ENCODE assay signal across 17 cellular contexts in the genomic region with DNA sequence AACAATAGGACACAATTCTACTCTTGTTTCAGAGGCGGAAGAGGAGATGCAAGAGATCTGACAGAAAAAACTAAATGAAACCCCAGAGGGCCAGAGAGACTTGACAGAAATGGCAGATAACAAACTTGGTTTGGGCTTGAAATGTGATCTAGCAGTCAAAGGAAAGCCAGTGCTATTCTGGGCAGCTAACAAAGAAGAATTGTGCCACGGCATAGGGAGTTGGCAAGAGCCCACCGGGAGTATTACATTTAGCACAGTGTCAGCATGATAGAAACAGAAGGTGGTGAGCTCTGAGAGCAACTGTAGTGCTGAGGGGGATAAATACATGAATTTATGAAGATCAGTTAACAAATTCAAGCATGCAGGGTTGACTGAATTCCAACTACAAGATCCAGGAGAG.
A peak's percentile ranks its signal among the peaks of the same experiment; 100 is the strongest.
DNase-seq lines count a peak whose midpoint lies in the region; ATAC-seq and TF ChIP-seq lines count a peak whose summit lies in the region.
"Had no signal": no experiment of that assay in that cellular context is flagged by ENCODE, and none has a peak within 500 bp of the region (broad histone marks: within the 10 kb centered on the region; RNA-seq: fewer than 3 reads in every experiment).

No MANE protein-coding gene starts in this region.

- DNase-seq in NCI-H1105 treated with DMSO at 0.1 percent for 48 hours (lab: John Stamatoyannopoulos, UW) = peak; percentile 4
- no peak for DNase-seq in NCI-H1105 (lab: John Stamatoyannopoulos, UW)
- no peak for DNase-seq in esophagus squamous epithelium (lab: John Stamatoyannopoulos, UW)
- peak; percentile 92 for DNase-seq in medulla oblongata (ENCODE audit: extremely low spot score)
- no peak for DNase-seq in tibial nerve (ENCODE audit: low spot score in 2 of 2)
- no peak for DNase-seq in LoVo (ENCODE audit: low spot score)
- DNase-seq: 8988T; activated CD4-positive, alpha-beta T cell treated with anti-CD3 and anti-CD28 coated beads, Interleukin-2, amount 10 ng/mL, durations not matched to agents 7 days and 5 days; naive B cell; NCI-H510A; RPMI8226; spleen; T-helper 2 cell had no signal

- intact Hi-C loops in esophagus squamous epithelium (cut with DNase I) = no loop called here

- H3K4me1 ChIP-seq in esophagus squamous epithelium = peaks cover 0 to 39% (median 3%) of the 10 kb centered on the region in 3 donors
- peaks cover 0 to 35% (median 2%) of the 10 kb centered on the region in 4 donors for H3K4me1 ChIP-seq in tibial nerve
- H3K4me1 ChIP-seq: spleen had no signal

- H3K27me3 ChIP-seq in esophagus squamous epithelium (no peaks in the 10 kb centered on the region), tibial nerve (no peaks in the 10 kb centered on the region)
- H3K27me3 ChIP-seq: spleen, thyroid gland had no signal

- H3K27ac ChIP-seq in esophagus squamous epithelium (peak overlapping the region; percentile 38 to 61 (median 50)), tibial nerve (peak overlapping the region in 3 of 4 donors; percentile 42 to 80 (median 70))
- H3K27ac ChIP-seq: epithelial cell of prostate, spleen, thyroid gland had no signal

- H3K36me3 ChIP-seq in esophagus squamous epithelium (no peaks in the 10 kb centered on the region), tibial nerve (no peaks in the 10 kb centered on the region)
- H3K36me3 ChIP-seq: spleen, thyroid gland had no signal

- TF ChIP-seq POLR2A in esophagus squamous epithelium (IDR thresholded peaks at IDR 0.05) (no peak), tibial nerve (IDR thresholded peaks at IDR 0.05) (no peak)

- 23 to 35% methylated on average over 3 of the region's 3 CpGs for WGBS in esophagus squamous epithelium, 2 donors
- 25 to 27% methylated on average over 3 of the region's 3 CpGs for WGBS in tibial nerve, 2 donors

- H3K4me3 ChIP-seq in esophagus squamous epithelium (no peak overlapping the region), tibial nerve (peak overlapping the region in 1 of 4 donors; percentile 0)
- H3K4me3 ChIP-seq: spleen, thyroid gland had no signal

- H3K9me3 ChIP-seq in esophagus squamous epithelium (no peaks in the 10 kb centered on the region), tibial nerve (no peaks in the 10 kb centered on the region)
- H3K9me3 ChIP-seq: spleen, thyroid gland had no signal

- TF ChIP-seq CTCF in esophagus squamous epithelium (IDR thresholded peaks at IDR 0.05) (no peak), tibial nerve (IDR thresholded peaks at IDR 0.05) (no peak)

- ATAC-seq in HG02885 (IDR thresholded peaks at IDR 0.05; ENCODE audit: poor library complexity, unreplicated experiment) = no peak
- ATAC-seq in GM18870 (IDR thresholded peaks at IDR 0.05; ENCODE audit: unreplicated experiment) = no peak

- no peak for TF ChIP-seq EP300 in tibial nerve (IDR thresholded peaks at IDR 0.05)

Comparison
In these comparisons a context has a peak if more than half of its experiments do, and no peak if none do; other contexts are left out.
1. DNase-seq: peak in NCI-H1105 treated with DMSO at 0.1 percent for 48 hours (single experiment) and medulla oblongata (single experiment); none in NCI-H1105 (single experiment), esophagus squamous epithelium (single experiment), tibial nerve (0 of 2) and LoVo (single experiment).